In genomic region chr3:195955416-195955841, GRCh38 we compare ENCODE assay signal across 1 cellular context.
TF ChIP-seq lines count a peak whose summit lies in the region.

No MANE protein-coding gene starts in this region.

TF ChIP-seq in HEK293, 187 proteins besides CTCF, POLR2A, EP300 and RAD21:
- TF ChIP-seq ZFHX2 (tag by site-specific recombination; conservative IDR thresholded peaks at IDR 0.05) (0 out of 2 replicates have a peak, but pooled peaks have one; percentile 9), SP2 (tag by site-specific recombination; IDR thresholded peaks at IDR 0.05) (0 out of 2 replicates have a peak, but pooled peaks have one; percentile 15)
